26 cellular contexts compared by ENCODE assay signal in the genomic region with DNA sequence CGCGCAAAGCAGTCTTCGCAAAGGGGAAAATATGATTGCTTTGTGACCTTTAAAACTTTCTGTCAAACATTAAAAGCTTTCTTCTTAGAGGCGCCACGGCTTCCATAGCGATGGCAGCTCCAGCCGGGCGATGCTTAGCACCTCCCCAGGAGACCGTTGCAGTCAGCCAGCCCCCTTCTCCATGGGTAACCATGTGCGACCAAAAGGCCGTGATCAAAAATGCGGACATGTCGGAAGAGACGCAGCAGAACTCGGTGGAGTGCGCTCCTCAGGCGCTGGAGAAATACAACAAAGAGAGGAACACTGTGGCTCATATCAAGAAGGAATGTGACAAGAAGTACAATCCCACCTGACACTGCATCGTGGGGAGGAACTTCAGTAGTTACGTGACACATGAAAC. TPM values are rescaled to one million over a fixed set of nuclear protein-coding genes. Genes with fewer than 3 reads are reported as not detected.
"Had no signal": no experiment of that assay in that cellular context is flagged by ENCODE, and none has a peak within 500 bp of the region (broad histone marks: within the 10 kb centered on the region; RNA-seq: fewer than 3 reads in every experiment).

No MANE protein-coding gene starts in this region.

- H3K36me3 Mint-ChIP-seq: activated CD4-positive, alpha-beta memory T cell treated with anti-CD3 and anti-CD28 coated beads for 36 hours; T-cell had no signal

- H3K4me3 ChIP-seq: adrenal gland, SK-N-MC had no signal

- DNase-seq: activated CD4-positive, alpha-beta memory T cell treated with anti-CD3 and anti-CD28 coated beads for 36 hours; activated CD4-positive, alpha-beta T cell treated with anti-CD3 and anti-CD28 coated beads, Interleukin-2, amount 10 ng/mL, durations not matched to agents 7 days and 5 days; activated CD4-positive, CD25-positive, alpha-beta regulatory T cell; activated naive CD4-positive, alpha-beta T cell treated with anti-CD3 and anti-CD28 coated beads, Interleukin-2, amount 50 U/mL, for 16 hours; activated naive CD8-positive, alpha-beta T cell treated with anti-CD3 and anti-CD28 coated beads, Interleukin-2, amount 10 ng/mL, durations not matched to agents 7 days and 5 days; activated T-cell treated with anti-CD3 and anti-CD28 coated beads for 4 hours; adrenal gland; anterior cingulate cortex; Kasumi-1; NCI-H146; NCI-H187 treated with DMSO at 0.1 percent for 48 hours; NCI-H2081 treated with DMSO at 0.1 percent for 48 hours; NCI-H345; NCI-H510A; NCI-H526 treated with DMSO at 0.1 percent for 48 hours; NCI-H82; NK-92 treated with Interleukin-12 subunit alpha and Interleukin-12 subunit beta, amount 100 ng/mL, for 24 hours; OCI-M1; RPMI8226; T-cell; T-helper 2 cell; T1000 had no signal

- H3K4me3 Mint-ChIP-seq: activated CD4-positive, alpha-beta memory T cell treated with anti-CD3 and anti-CD28 coated beads for 36 hours; activated CD4-positive, alpha-beta T cell treated with anti-CD3 and anti-CD28 coated beads, Interleukin-2, amount 10 ng/mL, durations not matched to agents 7 days and 5 days; activated naive CD8-positive, alpha-beta T cell treated with anti-CD3 and anti-CD28 coated beads, Interleukin-2, amount 10 ng/mL, durations not matched to agents 7 days and 5 days; T-cell had no signal

- ATAC-seq: Panc1, Right ventricle myocardium inferior, T-cell had no signal

- H3K27me3 ChIP-seq: adrenal gland had no signal

- H3K27ac ChIP-seq: adrenal gland, SK-N-MC, VCaP had no signal

- H3K9me3 ChIP-seq: adrenal gland had no signal

- H3K36me3 ChIP-seq: adrenal gland had no signal

- H3K4me1 ChIP-seq: adrenal gland had no signal

- H3K27ac Mint-ChIP-seq: activated CD4-positive, alpha-beta memory T cell treated with anti-CD3 and anti-CD28 coated beads for 36 hours; activated CD4-positive, alpha-beta T cell treated with anti-CD3 and anti-CD28 coated beads, Interleukin-2, amount 10 ng/mL, durations not matched to agents 7 days and 5 days; activated naive CD8-positive, alpha-beta T cell treated with anti-CD3 and anti-CD28 coated beads, Interleukin-2, amount 10 ng/mL, durations not matched to agents 7 days and 5 days; T-cell had no signal

RNA-seq across cellular contexts. Expression of a gene that starts 12.7 kb away (rescaled TPM):
- total RNA-seq: activated naive CD8-positive, alpha-beta T cell treated with anti-CD3 and anti-CD28 coated beads, Interleukin-2, amount 10 ng/mL, durations not matched to agents 7 days and 5 days had no signal
